Comparison of ENCODE assay signal across 15 cellular contexts in the genomic region with DNA sequence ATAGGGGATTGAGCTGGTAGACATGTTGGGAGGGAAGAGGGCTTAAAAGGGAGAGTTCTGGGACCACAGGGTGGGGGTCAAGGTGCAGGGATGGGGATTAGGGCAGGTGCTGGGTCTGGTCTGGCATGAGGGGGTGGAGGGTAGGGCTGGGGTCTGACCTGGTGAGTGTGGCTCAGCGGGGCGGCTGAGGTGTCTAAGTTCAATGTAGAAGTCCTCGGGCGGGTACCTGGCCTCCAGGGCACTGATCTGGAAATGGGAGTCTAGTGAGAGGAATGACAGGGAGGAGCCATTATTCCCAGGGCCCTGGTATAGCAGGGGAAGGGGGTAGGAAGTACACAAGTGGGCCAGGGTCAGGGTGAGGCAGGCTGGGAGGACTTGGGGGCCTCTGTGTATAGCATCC. TPM values are rescaled to one million over a fixed set of nuclear protein-coding genes. Genes with fewer than 3 reads are reported as not detected.
DNase-seq lines count a peak whose midpoint lies in the region; FAIRE-seq and TF ChIP-seq lines count a peak whose summit lies in the region.
"Had no signal": no experiment of that assay in that cellular context is flagged by ENCODE, and none has a peak within 500 bp of the region (broad histone marks: within the 10 kb centered on the region; RNA-seq: fewer than 3 reads in every experiment).

No MANE protein-coding gene starts in this region.

- BruUV-seq in MCF 10A (replicated peaks; lab: Mats Ljungman, UMichigan) (no TSS peak), mammary epithelial cell (replicated peaks; lab: Mats Ljungman, UMichigan) (no TSS peak)

- no peak for TF ChIP-seq CTCF in MCF 10A (IDR thresholded peaks at IDR 0.05; ENCODE audit: unreplicated experiment)
- no peak for TF ChIP-seq CTCF in mammary epithelial cell (conservative IDR thresholded peaks at IDR 0.05 in 1 of 2, IDR thresholded peaks at IDR 0.05 in 1 of 2; ENCODE audit: extremely low read depth in 1 of 2, insufficient read depth in 1 of 2, low read depth in 1 of 2, low read length in 2 of 2)
- no peak for TF ChIP-seq CTCF in H9 (conservative IDR thresholded peaks at IDR 0.05)
- TF ChIP-seq CTCF in kidney (IDR thresholded peaks at IDR 0.05; ENCODE audit: borderline replicate concordance, extremely low read depth, insufficient read depth), result no peak

- H4K8ac ChIP-seq in H9 (replicated peaks; ENCODE audit: insufficient read length, low read depth, low read length), result no peak overlapping the region

- no peak overlapping the region for H2BK120ac ChIP-seq in H9 (ENCODE audit: low read depth, low read length, poor library complexity, severe bottlenecking)

- CTCF ChIA-PET in MCF 10A (lab: Yijun Ruan, JAX) (no interaction called here), mammary epithelial cell (lab: Charles Lee; ENCODE audit: low non-redundant PET) (no interaction called here)

- H3K9ac ChIP-seq in mammary epithelial cell (ENCODE audit: insufficient read depth, low read length) (no peak overlapping the region), H9 (ENCODE audit: extremely low read depth, insufficient read length, low read length) (no peak overlapping the region), kidney (ENCODE audit: low read length in 2 of 2) (no peak overlapping the region)
- H3K9ac ChIP-seq: BLaER1 had no signal

- no peak overlapping the region for H3K14ac ChIP-seq in H9 (ENCODE audit: insufficient read depth, low read length)

- H3K4me2 ChIP-seq in mammary epithelial cell (ENCODE audit: insufficient read depth, low read depth, low read length) (no peak overlapping the region), H9 (ENCODE audit: insufficient read depth, insufficient read length, low read length) (no peak overlapping the region)
- H3K4me2 ChIP-seq: A549, BLaER1 had no signal

- H3K36me3 Mint-ChIP-seq in MCF 10A (ENCODE audit: insufficient read depth, unreplicated experiment) (peaks cover 19% of the 10 kb centered on the region), H9 (ENCODE audit: insufficient read depth in 1 of 3, low read depth in 3 of 3) (peaks cover 4 to 29% (median 6%) of the 10 kb centered on the region in 3 experiments; a peak in 6 of 7 replicates)

- H3K27me3 Mint-ChIP-seq in MCF 10A (ENCODE audit: insufficient read depth, unreplicated experiment), result no peaks in the 10 kb centered on the region
- H3K27me3 Mint-ChIP-seq in H9 (ENCODE audit: low read depth), result no peaks in the 10 kb centered on the region

- H3T11ph ChIP-seq in H9 (ENCODE audit: low read length), result no peak overlapping the region

- H2BK12ac ChIP-seq in H9 (ENCODE audit: insufficient read length, low read depth, low read length), result no peak overlapping the region

- DNase-seq in MCF 10A (ENCODE audit: unreplicated experiment) (no peak), mammary epithelial cell (no peak), H9 (peak; percentile 17), kidney (peak; percentile 46), erythroblast (lab: John Stamatoyannopoulos, UW) (no peak), COR-L47 (lab: John Stamatoyannopoulos, UW) (no peak)
- DNase-seq in activated naive CD4-positive, alpha-beta T cell (lab: John Stamatoyannopoulos, UW), result no peak
- DNase-seq: AML-193; Calu3; CD8-positive, alpha-beta memory T cell; DMS 273 treated with DMSO at 0.1 percent for 48 hours had no signal

- H4K20me1 ChIP-seq in mammary epithelial cell (ENCODE audit: insufficient read depth, low read length), result no peaks in the 10 kb centered on the region
- H4K20me1 ChIP-seq in H9 (ENCODE audit: control insufficient read depth, insufficient read depth, insufficient read length), result no peaks in the 10 kb centered on the region

- H2BK20ac ChIP-seq in H9 (ENCODE audit: low read depth, low read length, poor library complexity, severe bottlenecking), result no peak overlapping the region

- H4K91ac ChIP-seq in H9 (ENCODE audit: insufficient read length, low read depth, low read length), result no peak overlapping the region

- H3K23ac ChIP-seq in H9 (ENCODE audit: insufficient read length, low read depth, low read length), result no peak overlapping the region

- H3K56ac ChIP-seq in H9 (ENCODE audit: insufficient read length, low read depth, low read length), result no peak overlapping the region

- H3K4ac ChIP-seq in H9 (ENCODE audit: low read depth, low read length), result no peak overlapping the region

- H2AFZ ChIP-seq in mammary epithelial cell (ENCODE audit: low read depth, low read length) (no peak overlapping the region), H9 (ENCODE audit: low read length) (no peak overlapping the region)

- intact Hi-C loops in MCF 10A (cut with micrococcal nuclease), result no loop called here
- intact Hi-C loops in mammary epithelial cell (cut with micrococcal nuclease), result no loop called here
- intact Hi-C loops in kidney (cut with DNase I), result no loop called here

- H3K4me3 Mint-ChIP-seq in MCF 10A (ENCODE audit: unreplicated experiment), result no peak overlapping the region
- no peak overlapping the region; a peak in 1 of 5 replicates for H3K4me3 Mint-ChIP-seq in H9
- H3K4me3 Mint-ChIP-seq: CD8-positive, alpha-beta memory T cell had no signal

- H4K5ac ChIP-seq in H9 (ENCODE audit: insufficient read length, low read depth, low read length), result no peak overlapping the region

- H3K79me2 ChIP-seq in mammary epithelial cell (ENCODE audit: insufficient read depth, low read length) (no peaks in the 10 kb centered on the region), H9 (ENCODE audit: insufficient read depth, low read length) (no peaks in the 10 kb centered on the region)

- H2BK15ac ChIP-seq in H9 (ENCODE audit: low read depth, low read length), result no peak overlapping the region

- dilution Hi-C loops in mammary epithelial cell (cut with HindIII; ENCODE audit: low sequenced_read_pairs), result no loop called here

- H3K18ac ChIP-seq in H9 (ENCODE audit: insufficient read length, low read depth, low read length), result no peak overlapping the region

- H3K4me1 Mint-ChIP-seq in MCF 10A (ENCODE audit: insufficient read depth, unreplicated experiment), result no peaks in the 10 kb centered on the region
- H3K4me1 Mint-ChIP-seq in H9, result peaks cover 16 to 27% of the 10 kb centered on the region in 2 experiments
- H3K4me1 Mint-ChIP-seq: CD8-positive, alpha-beta memory T cell had no signal

- H3K4me1 ChIP-seq in mammary epithelial cell (ENCODE audit: insufficient read depth, low read length) (peaks cover 11% of the 10 kb centered on the region), H9 (ENCODE audit: insufficient read depth, low read length) (0 out of 2 replicates have a peak, but pooled peaks cover 3% of the 10 kb centered on the region), kidney (ENCODE audit: control insufficient read depth in 1 of 2, insufficient read depth in 1 of 2, low read depth in 1 of 2, low read length in 2 of 2) (no peaks in the 10 kb centered on the region)
- H3K4me1 ChIP-seq: BLaER1 had no signal

- in situ Hi-C loops in mammary epithelial cell (cut with MboI; ENCODE audit: low sequenced_read_pairs in 2 of 2), result no loop called here

- H3K27ac ChIP-seq in mammary epithelial cell (ENCODE audit: insufficient read depth, low read depth, low read length), result no peak overlapping the region
- H3K27ac ChIP-seq in H9 (ENCODE audit: insufficient read length, low read depth, low read length), result no peak overlapping the region
- no peak overlapping the region for H3K27ac ChIP-seq in kidney (ENCODE audit: low read depth in 2 of 2, low read length in 2 of 2)
- H3K27ac ChIP-seq: A549, BLaER1 had no signal

- H3K36me3 ChIP-seq in mammary epithelial cell (ENCODE audit: insufficient read depth, low read length), result peaks cover 7% of the 10 kb centered on the region
- H3K36me3 ChIP-seq in kidney (ENCODE audit: control insufficient read depth in 1 of 2, insufficient read depth in 2 of 2, low read length in 2 of 2), result peaks cover 6 to 14% of the 10 kb centered on the region in 2 donors

- POLR2A ChIA-PET in MCF 10A (lab: Yijun Ruan, JAX), result no interaction called here

- H3K27me3 ChIP-seq in mammary epithelial cell (ENCODE audit: insufficient read depth, low read length), result no peaks in the 10 kb centered on the region
- no peaks in the 10 kb centered on the region for H3K27me3 ChIP-seq in H9 (ENCODE audit: insufficient read depth, low read length)
- H3K27me3 ChIP-seq: BLaER1 had no signal

- H3K23me2 ChIP-seq in H9 (ENCODE audit: insufficient read length, low read depth, low read length, poor library complexity, severe bottlenecking), result no peaks in the 10 kb centered on the region

- H3K9me3 ChIP-seq in mammary epithelial cell (replicated peaks; ENCODE audit: insufficient read depth, low read length) (no peaks in the 10 kb centered on the region), H9 (ENCODE audit: control insufficient read depth, low read depth, low read length) (no peaks in the 10 kb centered on the region), kidney (ENCODE audit: control insufficient read depth in 1 of 2, low read length in 2 of 2) (no peaks in the 10 kb centered on the region)
- H3K9me3 ChIP-seq: A549, BLaER1 had no signal

- FAIRE-seq in kidney (lab: Jason Lieb, UNC), result no peak
- FAIRE-seq: A549, GM12878, GM18507 had no signal

- no CpG with 5 or more reads among the region's 4 CpGs for WGBS in mammary epithelial cell (ENCODE audit: low coverage, missing lambda C conversion rate)
- no CpG with 5 or more reads among the region's 4 CpGs for WGBS in H9 (ENCODE audit: extremely low coverage, insufficient read length, low lambda C conversion rate)

- H2BK5ac ChIP-seq in H9 (ENCODE audit: insufficient read length, low read length), result no peak overlapping the region

- H3K9me3 Mint-ChIP-seq in MCF 10A (ENCODE audit: unreplicated experiment) (no peaks in the 10 kb centered on the region), H9 (no peaks in the 10 kb centered on the region)
- H3K9me3 Mint-ChIP-seq: CD8-positive, alpha-beta memory T cell had no signal

- no peaks in the 10 kb centered on the region for H3K79me1 ChIP-seq in H9 (ENCODE audit: insufficient read depth, low read depth, low read length, poor library complexity, severe bottlenecking)

- TF ChIP-seq POLR2A in erythroblast (IDR thresholded peaks at IDR 0.05; ENCODE audit: low read length), result no peak

- H3K27ac Mint-ChIP-seq in MCF 10A (ENCODE audit: low read depth, unreplicated experiment), result peak overlapping the region; percentile 50
- no peak overlapping the region; a peak in 2 of 7 replicates for H3K27ac Mint-ChIP-seq in H9

- no peak overlapping the region for H2AK5ac ChIP-seq in H9 (ENCODE audit: insufficient read length, low read length)

- H3K4me3 ChIP-seq in mammary epithelial cell (replicated peaks in 1 of 3; ENCODE audit: insufficient read depth in 1 of 3, low read depth in 2 of 3, low read length in 3 of 3), result no peak overlapping the region
- H3K4me3 ChIP-seq in kidney (ENCODE audit: low read length in 2 of 2), result no peak overlapping the region
- H3K4me3 ChIP-seq: A549, BLaER1, GM12878 had no signal

RNA-seq across cellular contexts. Expression of a gene that starts 39.6 kb away (rescaled TPM):
- total RNA-seq in MCF 10A (2022) (139 and 164 TPM in 2 replicates), mammary epithelial cell (100 to 1,000 TPM; 215 to 220 TPM), H9 (2021) (217 and 224 TPM in 2 replicates), kidney (249 TPM)
- polyA plus RNA-seq in mammary epithelial cell (498 TPM), kidney (ENCODE audit: insufficient read depth, low read depth, low replicate concordance) (216 TPM)
- 220 TPM for polyA minus RNA-seq in mammary epithelial cell

Comparison
In these comparisons a context has a peak if more than half of its experiments do, and no peak if none do; other contexts are left out.
1. DNase-seq: peak in H9 (single experiment) and kidney (single experiment); none in MCF 10A (single experiment), mammary epithelial cell (single experiment), erythroblast (0 of 2), COR-L47 (single experiment) and activated naive CD4-positive, alpha-beta T cell (0 of 4).